ENCODE assay signal across 1 cellular context in the genomic region with DNA sequence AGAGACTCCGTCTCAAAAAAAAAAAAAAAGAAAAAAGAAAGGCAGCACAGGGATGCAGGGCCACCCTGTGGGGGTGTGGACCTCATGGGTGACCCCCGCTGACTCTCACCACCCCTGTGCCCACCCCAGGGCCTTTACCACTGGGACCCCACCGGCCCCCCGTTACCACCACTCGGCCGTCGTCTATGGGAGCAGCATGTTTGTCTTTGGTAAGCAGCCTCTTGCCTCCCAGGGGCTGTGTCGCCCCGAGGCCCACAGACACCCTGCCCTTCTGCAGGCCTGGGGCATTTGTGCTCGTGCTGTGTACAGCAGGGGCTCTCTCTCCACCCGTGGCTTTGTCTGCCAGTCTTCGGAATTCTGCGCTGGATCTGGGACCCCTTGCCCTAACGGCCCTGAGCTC.
A peak's percentile ranks its signal among the peaks of the same experiment; 100 is the strongest.
TF ChIP-seq lines count a peak whose summit lies in the region.

No MANE protein-coding gene starts in this region.

TF ChIP-seq in HepG2, 621 proteins besides CTCF, POLR2A, EP300 and RAD21:
- TF ChIP-seq AGO2 (optimal IDR thresholded peaks at IDR 0.05; ENCODE audit: low read depth, low read length), result peak; percentile 43
- no peak for TF ChIP-seq TGIF2 (CRISPR knock-in tag; IDR thresholded peaks at IDR 0.05)
- TF ChIP-seq RBFOX2 (IDR thresholded peaks at IDR 0.05; ENCODE audit: low read depth, low read length), result 0 out of 2 replicates have a peak, but pooled peaks have one; percentile 27
- TF ChIP-seq, protein P1, sequence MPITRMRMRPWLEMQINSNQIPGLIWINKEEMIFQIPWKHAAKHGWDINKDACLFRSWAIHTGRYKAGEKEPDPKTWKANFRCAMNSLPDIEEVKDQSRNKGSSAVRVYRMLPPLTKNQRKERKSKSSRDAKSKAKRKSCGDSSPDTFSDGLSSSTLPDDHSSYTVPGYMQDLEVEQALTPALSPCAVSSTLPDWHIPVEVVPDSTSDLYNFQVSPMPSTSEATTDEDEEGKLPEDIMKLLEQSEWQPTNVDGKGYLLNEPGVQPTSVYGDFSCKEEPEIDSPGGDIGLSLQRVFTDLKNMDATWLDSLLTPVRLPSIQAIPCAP (CRISPR knock-in tag; IDR thresholded peaks at IDR 0.05; ENCODE audit: low read depth), result no peak
TF ChIP-seq in HepG2: peak in this region for 2.
